Comparison of ENCODE assay signal across 8 cellular contexts in genomic region chr2:85772019-85772745, GRCh38. TPM values are rescaled to one million over a fixed set of nuclear protein-coding genes. Genes with fewer than 3 reads are reported as not detected.
DNase-seq lines count a peak whose midpoint lies in the region; ATAC-seq and TF ChIP-seq lines count a peak whose summit lies in the region.

No MANE protein-coding gene starts in this region.

- H3K79me2 ChIP-seq in mammary epithelial cell (ENCODE audit: insufficient read depth, low read length) = no peaks in the 10 kb centered on the region

- ATAC-seq in GM19351 (IDR thresholded peaks at IDR 0.05; ENCODE audit: unreplicated experiment) = no peak

- dilution Hi-C loops in mammary epithelial cell (cut with HindIII; ENCODE audit: low sequenced_read_pairs) = no loop called here

- peaks cover 5% of the 10 kb centered on the region for H3K9me3 ChIP-seq in mammary epithelial cell (replicated peaks; ENCODE audit: insufficient read depth, low read length)
- H3K9me3 ChIP-seq in skeletal muscle satellite cell (replicated peaks; ENCODE audit: low read length) = no peaks in the 10 kb centered on the region

- CTCF ChIA-PET in mammary epithelial cell (lab: Charles Lee; ENCODE audit: low non-redundant PET) = no interaction called here

- in situ Hi-C loops in G401 (cut with HindIII; ENCODE audit: low sequenced_read_pairs) (no loop called here), mammary epithelial cell (cut with MboI; ENCODE audit: low sequenced_read_pairs in 2 of 2) (no loop called here)

- no peaks in the 10 kb centered on the region for H3K36me3 ChIP-seq in mammary epithelial cell (ENCODE audit: insufficient read depth, low read length)
- H3K36me3 ChIP-seq in skeletal muscle satellite cell (ENCODE audit: insufficient read depth, low read length) = peaks cover 84% of the 10 kb centered on the region

- peak; percentile 40 to 56 for TF ChIP-seq CTCF in mammary epithelial cell (conservative IDR thresholded peaks at IDR 0.05 in 1 of 2, IDR thresholded peaks at IDR 0.05 in 1 of 2; ENCODE audit: extremely low read depth in 1 of 2, insufficient read depth in 1 of 2, low read depth in 1 of 2, low read length in 2 of 2)

- intact Hi-C loops in mammary epithelial cell (cut with micrococcal nuclease) = loop anchor here (1.0 to 5.0 kb wide), 4 partner anchors 15 to 43 kb away; no protein-coding TSS in a partner anchor

- H3K4me1 ChIP-seq in mammary epithelial cell (ENCODE audit: insufficient read depth, low read length) = peaks cover 18% of the 10 kb centered on the region
- H3K4me1 ChIP-seq in skeletal muscle satellite cell (ENCODE audit: control insufficient read depth, insufficient read depth, low read length) = peaks cover 70% of the 10 kb centered on the region

- H3K9ac ChIP-seq in mammary epithelial cell (ENCODE audit: insufficient read depth, low read length) (no peak overlapping the region), skeletal muscle satellite cell (ENCODE audit: low read depth, low read length) (peak overlapping the region; percentile 89)

- H3K27me3 ChIP-seq in mammary epithelial cell (ENCODE audit: insufficient read depth, low read length) (peaks cover 9% of the 10 kb centered on the region), skeletal muscle satellite cell (ENCODE audit: control insufficient read depth, insufficient read depth, low read length) (no peaks in the 10 kb centered on the region)

- H3K4me3 ChIP-seq in mammary epithelial cell (replicated peaks in 1 of 3; ENCODE audit: insufficient read depth in 1 of 3, low read depth in 2 of 3, low read length in 3 of 3) (no peak overlapping the region), skeletal muscle satellite cell (ENCODE audit: low read length) (peak overlapping the region; percentile 56)

- BruUV-seq in mammary epithelial cell (replicated peaks; lab: Mats Ljungman, UMichigan) = no TSS peak

- 0% methylated on average over 7 of the region's 37 CpGs for WGBS in mammary epithelial cell (ENCODE audit: low coverage, missing lambda C conversion rate)

- no peak overlapping the region for H3K27ac ChIP-seq in mammary epithelial cell (ENCODE audit: insufficient read depth, low read depth, low read length)

- H3K4me2 ChIP-seq in mammary epithelial cell (ENCODE audit: insufficient read depth, low read depth, low read length) (peak overlapping the region; percentile 59), skeletal muscle satellite cell (ENCODE audit: low read length) (peak overlapping the region; percentile 76)

- H4K20me1 ChIP-seq in mammary epithelial cell (ENCODE audit: insufficient read depth, low read length) = no peaks in the 10 kb centered on the region

- H2AFZ ChIP-seq in mammary epithelial cell (ENCODE audit: low read depth, low read length) = peak overlapping the region; percentile 8

- peak; percentile 95 for DNase-seq in G401 (ENCODE audit: low spot score)
- peak; percentile 97 for DNase-seq in NCI-H2227 treated with DMSO at 0.1 percent for 48 hours (lab: John Stamatoyannopoulos, UW)
- DNase-seq in mammary epithelial cell = peak; percentile 93
- peak; percentile 50 for DNase-seq in iPS-NIHi7 (ENCODE audit: extremely low spot score)
- no peak for DNase-seq in NK-92 (lab: John Stamatoyannopoulos, UW; ENCODE audit: unreplicated experiment)
- DNase-seq in stimulated activated naive CD4-positive, alpha-beta T cell treated with Interleukin-2 at 50 U/mL for 16 hours (lab: John Stamatoyannopoulos, UW) = no peak

RNA-seq across cellular contexts. Expression of gene ATOH8, which starts 18.4 kb away (rescaled TPM):
- total RNA-seq in G401 (2014; rRNA removed; shearing (Covaris generic)) = 18.9 and 25.8 TPM in 2 replicates
- total RNA-seq in mammary epithelial cell = not detected
- polyA plus RNA-seq in mammary epithelial cell = not detected
- polyA minus RNA-seq in mammary epithelial cell = not detected
- 36.3 and 44.6 TPM in 2 replicates for total RNA-seq in skeletal muscle satellite cell (2012; rRNA removed)

Comparison
In these comparisons a context has a peak if more than half of its experiments do, and no peak if none do; other contexts are left out.
1. DNase-seq: peak in G401 (single experiment), NCI-H2227 treated with DMSO at 0.1 percent for 48 hours (single experiment), mammary epithelial cell (single experiment) and iPS-NIHi7 (single experiment); none in NK-92 (single experiment) and stimulated activated naive CD4-positive, alpha-beta T cell treated with Interleukin-2 at 50 U/mL for 16 hours (single experiment).
2. RNA of gene ATOH8, which starts 18.4 kb away (total RNA-seq): 18.9 to 25.8 TPM in G401; not detected in mammary epithelial cell; every median in the first group is over 10 times any median in the second.